ENCODE assay signal across 1 cellular context in genomic region chr16:87956169-87956770, GRCh38.
TF ChIP-seq lines count a peak whose summit lies in the region.

No MANE protein-coding gene starts in this region.

TF ChIP-seq in GM23338, 12 proteins besides CTCF, POLR2A, EP300 and RAD21 (continued from another document):
- no peak for TF ChIP-seq ZNF462 (CRISPR knock-in tag; IDR thresholded peaks at IDR 0.05)
TF ChIP-seq in GM23338: peak in this region for 0.
